8 cellular contexts compared by ENCODE assay signal in genomic region chr12:92144631-92145480, GRCh38. TPM values are rescaled to one million over a fixed set of nuclear protein-coding genes. Genes with fewer than 3 reads are reported as not detected.
DNase-seq lines count a peak whose midpoint lies in the region; ATAC-seq and TF ChIP-seq lines count a peak whose summit lies in the region.

No MANE protein-coding gene starts in this region.

- peak overlapping the region; percentile 97 for H3K27ac Mint-ChIP-seq in HFFc6

- DNase-seq in DMS153 (lab: John Stamatoyannopoulos, UW) (peak; percentile 77), HFFc6 (peak; percentile 66), NCI-H82 treated with DMSO at 0.1 percent for 48 hours (lab: John Stamatoyannopoulos, UW; ENCODE audit: unreplicated experiment) (peak; percentile 46), erythroblast (lab: John Stamatoyannopoulos, UW) (peak; percentile 75 to 87), myocyte (ENCODE audit: low read depth) (peak; percentile 66)
- DNase-seq in activated CD8-positive, alpha-beta memory T cell treated with anti-CD3 and anti-CD28 coated beads, Interleukin-2, amount 50 U/mL, for 48 hours, result peak; percentile 79
- DNase-seq in stimulated activated CD8-positive, alpha-beta memory T cell treated with anti-CD3 and anti-CD28 coated beads, Interleukin-7, amount 100 ng/mL, for 1 hour (ENCODE audit: low read depth in 2 of 2), result peak; percentile 22 to 30

- peaks cover 45% of the 10 kb centered on the region for H3K36me3 Mint-ChIP-seq in HFFc6 (ENCODE audit: low read depth)

- peaks cover 47% of the 10 kb centered on the region for H3K4me1 Mint-ChIP-seq in HFFc6 (ENCODE audit: low read depth)

- TF ChIP-seq POLR2A in erythroblast (IDR thresholded peaks at IDR 0.05; ENCODE audit: low read length), result no peak

- peaks cover 5% of the 10 kb centered on the region; the same call in 1 of the 2 replicates for H3K9me3 Mint-ChIP-seq in HFFc6

- TF ChIP-seq CTCF in HFFc6 (IDR thresholded peaks at IDR 0.05), result peak; percentile 56; the same call in 1 of the 2 replicates

- no peak for ATAC-seq in HG02981 (IDR thresholded peaks at IDR 0.05; ENCODE audit: unreplicated experiment)

- H3K4me3 Mint-ChIP-seq in HFFc6, result peak overlapping the region; percentile 99

- peaks cover 11% of the 10 kb centered on the region for H3K27me3 Mint-ChIP-seq in HFFc6 (ENCODE audit: insufficient read depth)

RNA-seq across cellular contexts. Expression of gene BTG1, which starts 0.8 kb away (rescaled TPM):
- 10 to 100 TPM; 38.7 to 49.9 (median 45.3) TPM for total RNA-seq in HFFc6 (2021; fragmentation: NEBNext Ultra II Directional; extraction: Animal tissue kit (Norgen Biotek cat#: 25700))
- total RNA-seq in myocyte, result 56.2 and 63.1 TPM in 2 replicates
- 84.0 TPM for polyA plus RNA-seq in myocyte (2012)

Comparison
In these comparisons a context has a peak if more than half of its experiments do, and no peak if none do; other contexts are left out.
1. DNase-seq: peak in every context shown above with its lines; median percentile 81 in erythroblast; 79 in activated CD8-positive, alpha-beta memory T cell treated with anti-CD3 and anti-CD28 coated beads, Interleukin-2, amount 50 U/mL, for 48 hours; 77 in DMS153; 66 in HFFc6; 66 in myocyte; 46 in NCI-H82 treated with DMSO at 0.1 percent for 48 hours; 26 in stimulated activated CD8-positive, alpha-beta memory T cell treated with anti-CD3 and anti-CD28 coated beads, Interleukin-7, amount 100 ng/mL, for 1 hour.